Comparison of ENCODE assay signal across 24 cellular contexts in genomic region chr10:52300599-52301277, GRCh38. TPM values are rescaled to one million over a fixed set of nuclear protein-coding genes. Genes with fewer than 3 reads are reported as not detected.
"Had no signal": no experiment of that assay in that cellular context is flagged by ENCODE, and none has a peak within 500 bp of the region (broad histone marks: within the 10 kb centered on the region; RNA-seq: fewer than 3 reads in every experiment).

No MANE protein-coding gene starts in this region.

- H3K27ac ChIP-seq: hepatocyte, left ventricle myocardium inferior, neural progenitor cell, ovary, right atrium auricular region, right lobe of liver, suprapubic skin, thoracic aorta, tibial nerve, upper lobe of left lung, vagina had no signal

- H3K9ac ChIP-seq: neural progenitor cell had no signal

- H3K4me3 Mint-ChIP-seq: mesothelial cell of epicardium; naive thymus-derived CD4-positive, alpha-beta T cell; natural killer cell treated with Interleukin-12 subunit alpha and Interleukin-12 subunit beta and Interleukin-15 and Interleukin-18, amount 100 ng/mL, for 72 hours; neural progenitor cell; stimulated activated naive B cell treated with anti-CD40 and anti-IgM and Interleukin-4, amounts not matched to agents 10 μg/mL and 1 μg/mL and 100 μg/mL, for 72 hours had no signal

- H3K4me2 ChIP-seq: hepatocyte, neural progenitor cell, smooth muscle cell had no signal

- H3K27me3 ChIP-seq: hepatocyte, neural progenitor cell, ovary, right atrium auricular region, right lobe of liver, suprapubic skin, tibial nerve, upper lobe of left lung, vagina had no signal

- DNase-seq: islet precursor cell; left ventricle myocardium inferior; mesendoderm; naive thymus-derived CD4-positive, alpha-beta T cell; ovary; right lobe of liver; stimulated activated CD4-positive, alpha-beta T cell treated with anti-CD3 and anti-CD28 coated beads, Interleukin-1b, Interleukin-23, amount 100 ng/mL, for 48 hours; stimulated activated CD4-positive, alpha-beta T cell treated with anti-CD3 and anti-CD28 coated beads, Interleukin-2, amount 100 ng/mL, for 48 hours; stimulated activated naive B cell treated with anti-CD40 and anti-IgM and Interleukin-4, amounts not matched to agents 10 μg/mL and 1 μg/mL and 100 μg/mL, for 72 hours; stimulated activated naive CD8-positive, alpha-beta T cell treated with anti-CD3 and anti-CD28 coated beads, Interleukin-15, Interleukin-2, amounts not matched to agents 100 U/mL and 50 U/mL, for 24 hours; upper lobe of left lung had no signal

- H3K4me1 Mint-ChIP-seq: naive thymus-derived CD4-positive, alpha-beta T cell; neural progenitor cell; stimulated activated naive B cell treated with anti-CD40 and anti-IgM and Interleukin-4, amounts not matched to agents 10 μg/mL and 1 μg/mL and 100 μg/mL, for 72 hours had no signal

- H2AFZ ChIP-seq: hepatocyte, neural progenitor cell had no signal

- H3K4me1 ChIP-seq: left ventricle myocardium inferior, neural progenitor cell, right atrium auricular region, right lobe of liver, suprapubic skin, tibial nerve, upper lobe of left lung, vagina had no signal

- H3K27me3 Mint-ChIP-seq: progenitor cell of endocrine pancreas; stimulated activated naive B cell treated with anti-CD40 and anti-IgM and Interleukin-4, amounts not matched to agents 10 μg/mL and 1 μg/mL and 100 μg/mL, for 72 hours had no signal

- ATAC-seq: naive thymus-derived CD4-positive, alpha-beta T cell; natural killer cell treated with Interleukin-12 subunit alpha and Interleukin-12 subunit beta and Interleukin-15 and Interleukin-18, amount 100 ng/mL, for 72 hours; right lobe of liver; stimulated activated naive B cell treated with anti-CD40 and anti-IgM and Interleukin-4, amounts not matched to agents 10 μg/mL and 1 μg/mL and 100 μg/mL, for 72 hours; stimulated activated naive CD8-positive, alpha-beta T cell treated with anti-CD3 and anti-CD28 coated beads, Interleukin-15, Interleukin-2, amounts not matched to agents 100 U/mL and 50 U/mL, for 24 hours had no signal

- H3K9me3 ChIP-seq: ovary, right atrium auricular region, right lobe of liver, suprapubic skin, thoracic aorta, tibial nerve, upper lobe of left lung, vagina had no signal

- H3K4me3 ChIP-seq: hepatocyte, left ventricle myocardium inferior, lung, neural progenitor cell, ovary, right atrium auricular region, right lobe of liver, smooth muscle cell, suprapubic skin, thoracic aorta, tibial nerve, upper lobe of left lung, vagina had no signal

- H3K9me3 Mint-ChIP-seq: neural progenitor cell had no signal

- H3K36me3 ChIP-seq: left ventricle myocardium inferior, neural progenitor cell, ovary, right atrium auricular region, right lobe of liver, suprapubic skin, thoracic aorta, tibial nerve, upper lobe of left lung, vagina had no signal

- H3K27ac Mint-ChIP-seq: mesothelial cell of epicardium; naive thymus-derived CD4-positive, alpha-beta T cell; natural killer cell treated with Interleukin-12 subunit alpha and Interleukin-12 subunit beta and Interleukin-15 and Interleukin-18, amount 100 ng/mL, for 72 hours; neural progenitor cell; progenitor cell of endocrine pancreas; stimulated activated naive B cell treated with anti-CD40 and anti-IgM and Interleukin-4, amounts not matched to agents 10 μg/mL and 1 μg/mL and 100 μg/mL, for 72 hours had no signal

RNA-seq across cellular contexts. Expression of gene DKK1, which starts 13.3 kb away (rescaled TPM):
- total RNA-seq: left ventricle myocardium inferior; mononuclear cell; naive thymus-derived CD4-positive, alpha-beta T cell; natural killer cell treated with Interleukin-12 subunit alpha and Interleukin-12 subunit beta and Interleukin-15 and Interleukin-18, amount 100 ng/mL, for 72 hours; right lobe of liver had no signal
- polyA plus RNA-seq: naive thymus-derived CD4-positive, alpha-beta T cell had no signal
